17 cellular contexts compared by ENCODE assay signal in the genomic region with DNA sequence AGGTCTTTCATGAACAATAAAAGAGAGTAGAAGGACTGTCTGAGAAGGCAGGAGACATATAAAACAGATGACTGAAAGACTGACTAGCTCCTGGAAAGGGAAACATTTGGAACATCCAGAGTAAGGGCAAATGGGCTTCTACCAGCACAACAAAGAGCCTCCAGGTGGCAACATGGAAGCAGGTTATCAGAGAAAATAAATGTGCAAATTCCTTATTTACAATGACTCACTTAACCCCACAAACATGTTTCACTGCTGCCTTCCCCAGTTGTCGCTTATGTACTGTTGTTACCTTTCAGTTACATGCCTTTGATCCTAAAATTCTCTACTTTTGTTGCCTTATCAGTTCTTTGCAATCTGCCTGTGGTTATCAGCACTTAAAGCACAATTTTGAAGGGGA.
DNase-seq lines count a peak whose midpoint lies in the region; ATAC-seq and TF ChIP-seq lines count a peak whose summit lies in the region.
"Had no signal": no experiment of that assay in that cellular context is flagged by ENCODE, and none has a peak within 500 bp of the region (broad histone marks: within the 10 kb centered on the region; RNA-seq: fewer than 3 reads in every experiment).

No MANE protein-coding gene starts in this region.

- no peak overlapping the region for H3K4me2 ChIP-seq in OCI-LY7 (ENCODE audit: low read length)
- H3K4me2 ChIP-seq: BLaER1 treated with 17β-estradiol and CSF1 and Interleukin-3, amounts not matched to agents 10 nM and 100 nM had no signal

- no peaks in the 10 kb centered on the region for H3K79me2 ChIP-seq in OCI-LY7 (ENCODE audit: insufficient read depth, low read depth, low read length)

- H3K9me3 Mint-ChIP-seq in Caco-2 (ENCODE audit: unreplicated experiment), result no peaks in the 10 kb centered on the region
- H3K9me3 Mint-ChIP-seq in chondrocyte (ENCODE audit: low read depth), result no peaks in the 10 kb centered on the region

- H3K27me3 ChIP-seq in Caco-2 (replicated peaks; ENCODE audit: control insufficient read depth, insufficient read depth, low read length) (no peaks in the 10 kb centered on the region), foreskin keratinocyte (no peaks in the 10 kb centered on the region)
- H3K27me3 ChIP-seq: BLaER1 treated with 17β-estradiol and CSF1 and Interleukin-3, amounts not matched to agents 10 nM and 100 nM; SJCRH30 had no signal

- no peaks in the 10 kb centered on the region for H3K9me2 ChIP-seq in OCI-LY7 (ENCODE audit: insufficient read depth, low read length)

- H3K4me1 Mint-ChIP-seq in Caco-2 (ENCODE audit: low read depth, unreplicated experiment) (peaks cover 26% of the 10 kb centered on the region), chondrocyte (ENCODE audit: low read depth) (no peaks in the 10 kb centered on the region)

- H3K4me3 Mint-ChIP-seq in Caco-2 (ENCODE audit: unreplicated experiment) (no peak overlapping the region), chondrocyte (ENCODE audit: unreplicated experiment) (no peak overlapping the region)

- H3K27ac ChIP-seq in foreskin keratinocyte (no peak overlapping the region), OCI-LY7 (ENCODE audit: low read depth, low read length, poor library complexity, severe bottlenecking) (no peak overlapping the region)
- H3K27ac ChIP-seq: BLaER1 treated with 17β-estradiol and CSF1 and Interleukin-3, amounts not matched to agents 10 nM and 100 nM; SJCRH30 had no signal

- DNase-seq in Caco-2 (peak in 1 of 2 experiments; percentile 21), HT-29 (ENCODE audit: low spot score) (peak; percentile 17), SW480 (ENCODE audit: low spot score) (peak; percentile 9), foreskin keratinocyte (peak in 1 of 2 donors; percentile 4), COR-L47 (lab: John Stamatoyannopoulos, UW) (no peak), OCI-LY7 (ENCODE audit: low spot score) (no peak), C1 segment of cervical spinal cord (lab: John Stamatoyannopoulos, UW) (no peak), chondrocyte (ENCODE audit: low spot score) (no peak)
- DNase-seq: 8988T, DMS79, KG1, NCI-H1105 treated with DMSO at 0.1 percent for 48 hours, NCI-H187 treated with DMSO at 0.1 percent for 48 hours, NCI-H2171 treated with DMSO at 0.1 percent for 48 hours, NCI-H82, SJCRH30 had no signal

- H3K27ac Mint-ChIP-seq in Caco-2 (ENCODE audit: unreplicated experiment) (peak overlapping the region; percentile 42), chondrocyte (ENCODE audit: unreplicated experiment) (no peak overlapping the region)

- no peak overlapping the region for H2AFZ ChIP-seq in OCI-LY7 (ENCODE audit: low read length)

- H3K9me3 ChIP-seq in Caco-2, result no peaks in the 10 kb centered on the region
- H3K9me3 ChIP-seq in OCI-LY7 (ENCODE audit: low read length), result no peaks in the 10 kb centered on the region
- H3K9me3 ChIP-seq: BLaER1 treated with 17β-estradiol and CSF1 and Interleukin-3, amounts not matched to agents 10 nM and 100 nM had no signal

- ATAC-seq in foreskin keratinocyte, result no peak

- POLR2A ChIA-PET in Caco-2 (lab: Charles Lee), result no interaction called here
- POLR2A ChIA-PET in OCI-LY7 (lab: Charles Lee), result no interaction called here

- BruUV-seq in Caco-2 (replicated peaks; lab: Mats Ljungman, UMichigan) (no TSS peak), OCI-LY7 (replicated peaks; lab: Mats Ljungman, UMichigan) (no TSS peak)

- CTCF ChIA-PET in Caco-2 (lab: Charles Lee) (no interaction called here), OCI-LY7 (lab: Charles Lee; ENCODE audit: unreplicated experiment) (no interaction called here)

- H3K4me3 ChIP-seq in Caco-2 (ENCODE audit: low read depth, low read length), result no peak overlapping the region
- H3K4me3 ChIP-seq in OCI-LY7 (ENCODE audit: low read depth, low read length, poor library complexity, severe bottlenecking), result no peak overlapping the region
- H3K4me3 ChIP-seq: BLaER1 treated with 17β-estradiol and CSF1 and Interleukin-3, amounts not matched to agents 10 nM and 100 nM; SJCRH30 had no signal

- H3K27me3 Mint-ChIP-seq in Caco-2 (ENCODE audit: insufficient read depth, unreplicated experiment), result no peaks in the 10 kb centered on the region
- H3K27me3 Mint-ChIP-seq in chondrocyte (ENCODE audit: low read depth), result no peaks in the 10 kb centered on the region

- no peaks in the 10 kb centered on the region for H4K20me1 ChIP-seq in OCI-LY7 (ENCODE audit: insufficient read depth, low read length)
- H4K20me1 ChIP-seq: BLaER1 treated with 17β-estradiol and CSF1 and Interleukin-3, amounts not matched to agents 10 nM and 100 nM had no signal

- H3K36me3 ChIP-seq in Caco-2 (ENCODE audit: control insufficient read depth, insufficient read depth, low read length), result no peaks in the 10 kb centered on the region
- H3K36me3 ChIP-seq in OCI-LY7 (ENCODE audit: insufficient read depth, low read length), result no peaks in the 10 kb centered on the region

- TF ChIP-seq CTCF in Caco-2 (IDR thresholded peaks at IDR 0.05; ENCODE audit: insufficient read depth in 1 of 2, low read depth in 1 of 2, low read length in 1 of 2, severe bottlenecking in 1 of 2, unreplicated experiment in 1 of 2) (no peak), foreskin keratinocyte (conservative IDR thresholded peaks at IDR 0.05) (peak; percentile 38), OCI-LY7 (conservative IDR thresholded peaks at IDR 0.05; ENCODE audit: low read length) (no peak), chondrocyte (IDR thresholded peaks at IDR 0.05) (no peak)

- intact Hi-C loops in Caco-2 (cut with micrococcal nuclease; ENCODE audit: unreplicated experiment), result loop anchor here (1.0 to 5.0 kb wide), 3 partner anchors 75 to 117 kb away; partner anchors contain the start of gene HIBCH
- intact Hi-C loops in OCI-LY7 (cut with micrococcal nuclease; ENCODE audit: unreplicated experiment), result no loop called here

- H3K4me1 ChIP-seq in Caco-2, result peaks cover 26% of the 10 kb centered on the region
- no peaks in the 10 kb centered on the region for H3K4me1 ChIP-seq in foreskin keratinocyte
- H3K4me1 ChIP-seq in OCI-LY7 (ENCODE audit: insufficient read depth, low read length, poor library complexity, severe bottlenecking), result peaks cover 5% of the 10 kb centered on the region
- H3K4me1 ChIP-seq: BLaER1 treated with 17β-estradiol and CSF1 and Interleukin-3, amounts not matched to agents 10 nM and 100 nM had no signal

- H3K36me3 Mint-ChIP-seq in Caco-2 (ENCODE audit: insufficient read depth, unreplicated experiment) (peaks cover 5% of the 10 kb centered on the region), chondrocyte (ENCODE audit: low read depth) (peaks cover 12% of the 10 kb centered on the region)

Comparison
In these comparisons a context has a peak if more than half of its experiments do, and no peak if none do; other contexts are left out.
1. DNase-seq: peak in HT-29 (single experiment) and SW480 (single experiment); none in COR-L47 (single experiment), OCI-LY7 (single experiment), C1 segment of cervical spinal cord (0 of 14) and chondrocyte (single experiment).